In the genomic region with DNA sequence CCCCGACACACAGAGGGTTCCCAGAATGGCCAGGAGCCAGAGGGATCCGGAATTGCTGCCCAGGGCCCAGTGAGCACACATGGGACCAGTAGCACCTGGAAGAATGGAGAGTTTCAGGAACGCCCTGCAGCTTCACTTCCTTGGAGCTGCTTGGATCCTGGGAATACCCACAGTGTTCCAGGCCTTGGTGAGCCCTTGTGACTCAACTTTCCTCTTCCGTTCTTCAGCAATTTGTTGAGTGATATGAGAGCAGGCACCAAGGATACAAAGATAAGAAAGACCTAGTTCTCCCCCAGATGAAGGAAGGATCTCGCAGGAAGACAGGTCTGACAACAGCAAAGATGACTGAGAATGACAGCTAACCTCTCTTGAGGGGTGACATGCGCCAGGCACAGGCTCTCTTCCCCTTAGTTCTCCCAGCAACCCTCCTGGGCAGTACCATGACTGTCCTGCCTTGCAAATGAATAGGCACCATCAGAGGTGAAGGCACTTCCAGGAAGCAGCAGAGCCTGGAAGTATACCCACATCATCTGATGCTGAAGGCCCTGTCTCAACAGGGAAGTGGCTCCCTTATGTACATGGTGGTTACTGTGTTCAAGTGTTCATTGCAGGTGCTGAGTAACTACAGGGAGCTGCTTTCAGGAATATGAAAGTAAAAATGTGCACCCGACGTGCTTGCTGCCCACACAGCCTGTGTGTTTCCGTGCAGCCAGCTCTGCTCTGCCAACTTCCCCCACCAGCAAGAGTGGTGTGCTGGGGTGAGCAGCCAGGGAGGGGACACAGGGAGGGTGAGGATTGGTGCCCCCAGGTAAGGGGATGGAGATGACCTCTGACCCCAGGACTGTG, we compare ENCODE assay signal across 9 cellular contexts.
DNase-seq lines count a peak whose midpoint lies in the region; ATAC-seq and TF ChIP-seq lines count a peak whose summit lies in the region.
"Had no signal": no experiment of that assay in that cellular context is flagged by ENCODE, and none has a peak within 500 bp of the region (broad histone marks: within the 10 kb centered on the region; RNA-seq: fewer than 3 reads in every experiment).

No MANE protein-coding gene starts in this region.

- peaks cover 2% of the 10 kb centered on the region for H3K36me3 Mint-ChIP-seq in activated naive CD8-positive, alpha-beta T cell

- H3K4me1 ChIP-seq in rectal smooth muscle tissue (ENCODE audit: control insufficient read depth, insufficient read depth, low read length) (peaks cover 63% of the 10 kb centered on the region), A673 (ENCODE audit: insufficient read depth, low read length, poor library complexity, severe bottlenecking) (peaks cover 14% of the 10 kb centered on the region)

- H3K27me3 ChIP-seq in rectal smooth muscle tissue (ENCODE audit: control insufficient read depth, insufficient read depth, low read length), result no peaks in the 10 kb centered on the region
- no peaks in the 10 kb centered on the region for H3K27me3 ChIP-seq in A673 (replicated peaks; ENCODE audit: insufficient read depth, low read depth, low read length, poor library complexity)
- H3K27me3 ChIP-seq: Peyer's patch had no signal

- H3K9ac ChIP-seq in rectal smooth muscle tissue (ENCODE audit: low read length), result no peak overlapping the region

- no peaks in the 10 kb centered on the region for H3K36me3 ChIP-seq in rectal smooth muscle tissue (ENCODE audit: control insufficient read depth, insufficient read depth, low read length)
- no peaks in the 10 kb centered on the region for H3K36me3 ChIP-seq in A673 (ENCODE audit: insufficient read depth, low read length, poor library complexity, severe bottlenecking)

- H3K4me3 ChIP-seq in rectal smooth muscle tissue (ENCODE audit: low read length), result no peak overlapping the region
- H3K4me3 ChIP-seq in A673 (ENCODE audit: low read depth, low read length, poor library complexity, severe bottlenecking), result no peak overlapping the region
- H3K4me3 ChIP-seq: Peyer's patch had no signal

- CTCF ChIA-PET in A673 (lab: Charles Lee), result no interaction called here

- H3K27ac ChIP-seq in rectal smooth muscle tissue (ENCODE audit: low read depth, low read length) (peak overlapping the region; percentile 64), A673 (ENCODE audit: low read depth, low read length, poor library complexity, severe bottlenecking) (no peak overlapping the region)

- intact Hi-C loops in A673 (cut with micrococcal nuclease; ENCODE audit: unreplicated experiment), result no loop called here

- H3K9me3 ChIP-seq in A673 (ENCODE audit: low read depth, low read length, poor library complexity, severe bottlenecking), result no peaks in the 10 kb centered on the region
- H3K9me3 ChIP-seq: Peyer's patch had no signal

- no peaks in the 10 kb centered on the region for H3K9me3 Mint-ChIP-seq in activated naive CD8-positive, alpha-beta T cell (ENCODE audit: low read depth)

- H3K27ac Mint-ChIP-seq in activated naive CD8-positive, alpha-beta T cell, result peak overlapping the region; percentile 84

- no peak for TF ChIP-seq CTCF in A673 (conservative IDR thresholded peaks at IDR 0.05; ENCODE audit: low read depth, low read length)

- DNase-seq in UCSD-AML1 (lab: John Stamatoyannopoulos, UW; ENCODE audit: unreplicated experiment) (no peak), glomerular visceral epithelial cell (ENCODE audit: extremely low spot score) (no peak), A673 (ENCODE audit: low spot score) (no peak)
- DNase-seq: Peyer's patch had no signal

- peak overlapping the region; percentile 30 for H3K4me3 Mint-ChIP-seq in activated naive CD8-positive, alpha-beta T cell

- peak; percentile 57 for ATAC-seq in GM18498 (IDR thresholded peaks at IDR 0.05; ENCODE audit: unreplicated experiment)
- ATAC-seq in HG03039 (IDR thresholded peaks at IDR 0.05; ENCODE audit: unreplicated experiment), result peak; percentile 64
- ATAC-seq in HG03521 (IDR thresholded peaks at IDR 0.05; ENCODE audit: unreplicated experiment), result no peak

- H3K4me1 Mint-ChIP-seq in activated naive CD8-positive, alpha-beta T cell (ENCODE audit: low read depth), result peaks cover 10% of the 10 kb centered on the region

- BruUV-seq in A673 (replicated peaks; lab: Mats Ljungman, UMichigan), result no TSS peak

- POLR2A ChIA-PET in A673 (lab: Charles Lee; ENCODE audit: low non-redundant PET), result no interaction called here

- H3K27me3 Mint-ChIP-seq in activated naive CD8-positive, alpha-beta T cell, result no peaks in the 10 kb centered on the region
